6 cellular contexts compared by ENCODE assay signal in genomic region chr2:7878266-7878665, GRCh38.
DNase-seq lines count a peak whose midpoint lies in the region; ATAC-seq and TF ChIP-seq lines count a peak whose summit lies in the region.
"Not testable (repeated sequence)": the region's sequence is repeated elsewhere in the genome, so short reads cannot be mapped to it uniquely, and the experiment has no call there.

No MANE protein-coding gene starts in this region.

- not testable (repeated sequence) for TF ChIP-seq CTCF in WTC11 (IDR thresholded peaks at IDR 0.05); esophagus muscularis mucosa (IDR thresholded peaks at IDR 0.05)

- H3K36me3 ChIP-seq in H7 (replicated peaks; ENCODE audit: control insufficient read depth, insufficient read depth, low read length) (peaks cover 19% of the 10 kb centered on the region), HUES6 (ENCODE audit: control insufficient read depth, insufficient read depth, low read length) (peaks cover 39% of the 10 kb centered on the region)
- H3K36me3 ChIP-seq in esophagus muscularis mucosa = not testable (repeated sequence)

- CTCF ChIA-PET in WTC11 (lab: Charles Lee) = interaction anchor here (0.9 to 1.0 kb wide), 2 partner anchors 451 to 803 kb away, joined by 3 read pairs; no protein-coding TSS in a partner anchor

- H3K4me1 Mint-ChIP-seq in WTC11 = peaks cover 41% of the 10 kb centered on the region

- H3K9me3 Mint-ChIP-seq in WTC11 = not testable (repeated sequence)

- POLR2A ChIA-PET in WTC11 (lab: Charles Lee) = interaction anchor here (0.9 to 1.6 kb wide), 4 partner anchors 11 to 806 kb away, joined by 3 to 6 read pairs (median 3); partner anchors contain the start of gene ID2

- TF ChIP-seq POLR2A in esophagus muscularis mucosa (IDR thresholded peaks at IDR 0.05; ENCODE audit: low read depth) = not testable (repeated sequence)

- H3K4me1 ChIP-seq in HUES6 (ENCODE audit: control insufficient read depth, insufficient read depth, low read length) = peaks cover 32% of the 10 kb centered on the region
- H3K4me1 ChIP-seq in esophagus muscularis mucosa = not testable (repeated sequence)

- not testable (repeated sequence) for H3K27me3 ChIP-seq in H7 (ENCODE audit: control insufficient read depth, insufficient read depth, low read length); HUES6 (ENCODE audit: control insufficient read depth, insufficient read depth, low read length); esophagus muscularis mucosa

- not testable (repeated sequence) for ATAC-seq in WTC11

- H3K4me3 ChIP-seq in H7 (ENCODE audit: insufficient read depth, low read depth, low read length) (peak overlapping the region; percentile 56), HUES6 (ENCODE audit: low read depth, low read length) (peak overlapping the region; percentile 64), iPS-11a (ENCODE audit: low read depth, low read length) (peak overlapping the region; percentile 13), iPS-18c (ENCODE audit: insufficient read depth, low read depth, low read length) (peak overlapping the region; percentile 20; the same call in 1 of the 2 replicates)
- H3K4me3 ChIP-seq in esophagus muscularis mucosa = not testable (repeated sequence)

- not testable (repeated sequence) for TF ChIP-seq EP300 in esophagus muscularis mucosa (IDR thresholded peaks at IDR 0.05)

- peaks cover 36% of the 10 kb centered on the region for H3K36me3 Mint-ChIP-seq in WTC11

- peak overlapping the region; percentile 69 for H3K27ac ChIP-seq in HUES6 (ENCODE audit: low read depth, low read length)
- not testable (repeated sequence) for H3K27ac ChIP-seq in esophagus muscularis mucosa (replicated peaks in 1 of 4)

- not testable (repeated sequence) for H3K27me3 Mint-ChIP-seq in WTC11 (ENCODE audit: low read depth)

- DNase-seq in H7; WTC11 (ENCODE audit: low spot score): not testable (repeated sequence)
- DNase-seq in esophagus muscularis mucosa (ENCODE audit: extremely low spot score) = peak; percentile 0

- intact Hi-C loops in esophagus muscularis mucosa (cut with DNase I) = not testable (repeated sequence)

- peak overlapping the region; percentile 95 for H3K4me3 Mint-ChIP-seq in WTC11

- 96% methylated on average over 12 of the region's 12 CpGs for WGBS in esophagus muscularis mucosa

- H3K9me3 ChIP-seq in HUES6 (ENCODE audit: control insufficient read depth, insufficient read depth, low read depth, low read length); esophagus muscularis mucosa; iPS-18c (ENCODE audit: control insufficient read depth, insufficient read depth, low read length): not testable (repeated sequence)

- peak overlapping the region; percentile 91 for H3K9ac ChIP-seq in HUES6 (ENCODE audit: low read length)

- H3K27ac Mint-ChIP-seq in WTC11 = peak overlapping the region; percentile 100

TF ChIP-seq in WTC11, 78 proteins besides CTCF, POLR2A, EP300 and RAD21:
- TF ChIP-seq ZNF232 (CRISPR knock-in tag; IDR thresholded peaks at IDR 0.05) = 0 out of 2 replicates have a peak, but pooled peaks have one; percentile 20
- TF ChIP-seq AFF4 (CRISPR knock-in tag; IDR thresholded peaks at IDR 0.05; ENCODE audit: borderline replicate concordance) = peak; percentile 86; the same call in 1 of the 2 replicates
TF ChIP-seq in WTC11: peak in this region for 2; not testable (repeated sequence) for 76.
